In genomic region chr16:30069575-30070462, GRCh38 we compare ENCODE assay signal across 10 cellular contexts.
DNase-seq lines count a peak whose midpoint lies in the region; ATAC-seq, FAIRE-seq and TF ChIP-seq lines count a peak whose summit lies in the region.
"Had no signal": no experiment of that assay in that cellular context is flagged by ENCODE, and none has a peak within 500 bp of the region (broad histone marks: within the 10 kb centered on the region; RNA-seq: fewer than 3 reads in every experiment).

No MANE protein-coding gene starts in this region.

- H3K9me3 ChIP-seq in HEK293 (ENCODE audit: control insufficient read depth, insufficient read depth, low read depth, low read length) (no peaks in the 10 kb centered on the region), muscle layer of colon (ENCODE audit: low read length) (no peaks in the 10 kb centered on the region)

- DNase-seq in brain microvascular endothelial cell (no peak), GM19239 (ENCODE audit: insufficient read length, low spot score) (no peak), HuH-7 (ENCODE audit: low spot score) (no peak)
- no peak for DNase-seq in activated CD8-positive, alpha-beta memory T cell treated with anti-CD3 and anti-CD28 coated beads, Interleukin-2, amount 50 U/mL, for 4 hours
- DNase-seq: activated B cell treated with CpG ODN at 0.5 μM for 24 hours, NCI-H226 had no signal

- POLR2A ChIA-PET in HEK293 (lab: Yijun Ruan, JAX), result interaction anchor here (0.6 kb wide), 1 partner anchor 14 kb away, joined by 3 read pairs; no protein-coding TSS in a partner anchor

- H3K27me3 ChIP-seq in ACC112 (ENCODE audit: insufficient read depth, low read length) (no peaks in the 10 kb centered on the region), brain microvascular endothelial cell (replicated peaks) (no peaks in the 10 kb centered on the region), muscle layer of colon (ENCODE audit: control insufficient read depth in 1 of 2, insufficient read depth in 2 of 2, low read length in 2 of 2) (no peaks in the 10 kb centered on the region)

- TF ChIP-seq CTCF in HEK293 (tag by site-specific recombination; IDR thresholded peaks at IDR 0.05) (no peak), brain microvascular endothelial cell (IDR thresholded peaks at IDR 0.05; ENCODE audit: low read depth, low read length, missing control alignments) (no peak)

- H3K4me3 ChIP-seq in ACC112 (ENCODE audit: low read depth, low read length) (peak overlapping the region; percentile 97), HEK293 (ENCODE audit: low read depth, low read length) (no peak overlapping the region), brain microvascular endothelial cell (ENCODE audit: low read depth, low read length) (peak overlapping the region; percentile 15), muscle layer of colon (ENCODE audit: low read depth in 1 of 2, low read length in 2 of 2) (peak overlapping the region; percentile 7 to 28)

- peaks cover 51% of the 10 kb centered on the region for H3K79me2 ChIP-seq in ACC112 (ENCODE audit: control insufficient read depth, insufficient read depth, low read length, unreplicated experiment)

- no peak for ATAC-seq in GM21717 (IDR thresholded peaks at IDR 0.05; ENCODE audit: unreplicated experiment)

- H3K36me3 ChIP-seq in ACC112 (ENCODE audit: insufficient read depth, low read length) (peaks cover 58% of the 10 kb centered on the region), HEK293 (ENCODE audit: control insufficient read depth in 2 of 2, insufficient read depth in 1 of 2, low read length in 2 of 2) (peaks cover 42 to 68% of the 10 kb centered on the region in 2 experiments; a peak in 2 of 3 replicates), brain microvascular endothelial cell (replicated peaks) (peaks cover 70% of the 10 kb centered on the region), muscle layer of colon (ENCODE audit: insufficient read depth, low read length) (peaks cover 54% of the 10 kb centered on the region)

- H3K4me1 ChIP-seq in ACC112 (ENCODE audit: control insufficient read depth, insufficient read depth, low read length, unreplicated experiment), result peaks cover 29% of the 10 kb centered on the region
- H3K4me1 ChIP-seq in HEK293 (ENCODE audit: control insufficient read depth, insufficient read depth, low read length), result no peaks in the 10 kb centered on the region
- peaks cover 43% of the 10 kb centered on the region for H3K4me1 ChIP-seq in muscle layer of colon (ENCODE audit: insufficient read depth, low read length)

- CTCF ChIA-PET in HEK293 (lab: Yijun Ruan, JAX), result interaction anchor here (1.0 to 1.6 kb wide), 3 partner anchors 13 to 625 kb away, joined by 3 to 4 read pairs (median 3); no protein-coding TSS in a partner anchor

- H3K27ac ChIP-seq in ACC112 (ENCODE audit: low read depth, low read length), result peak overlapping the region; percentile 2
- no peak overlapping the region for H3K27ac ChIP-seq in HEK293 (ENCODE audit: extremely low read depth, low read depth, low read length)
- no peak overlapping the region for H3K27ac ChIP-seq in brain microvascular endothelial cell
- H3K27ac ChIP-seq in muscle layer of colon (ENCODE audit: low read depth, low read length), result peak overlapping the region; percentile 74

- H3K9ac ChIP-seq in muscle layer of colon (ENCODE audit: low read length), result peak overlapping the region; percentile 14

- H2AFZ ChIP-seq in ACC112 (ENCODE audit: low read length, unreplicated experiment), result no peak overlapping the region

- no peak for FAIRE-seq in GM19239 (lab: Jason Lieb, UNC)

- in situ Hi-C loops in brain microvascular endothelial cell (cut with HindIII; ENCODE audit: low pct_ligation_motif_present, low sequenced_read_pairs), result no loop called here

TF ChIP-seq in HEK293, 187 proteins besides CTCF, POLR2A, EP300 and RAD21:
- peak; percentile 73 for TF ChIP-seq EGR2 (tag by site-specific recombination; IDR thresholded peaks at IDR 0.05; ENCODE audit: low read depth)
- TF ChIP-seq ZNF2 (tag by site-specific recombination; IDR thresholded peaks at IDR 0.05), result peak; percentile 86
- no peak for TF ChIP-seq ZFP41 (tag by site-specific recombination; IDR thresholded peaks at IDR 0.05; ENCODE audit: borderline replicate concordance)

Comparison
In these comparisons a context has a peak if more than half of its experiments do, and no peak if none do; other contexts are left out.
1. H3K27ac ChIP-seq: peak in ACC112 (single experiment) and muscle layer of colon (single experiment); none in HEK293 (single experiment) and brain microvascular endothelial cell (single experiment).